Comparison of ENCODE assay signal across 22 cellular contexts in genomic region chr21:27819299-27819698, GRCh38.
"Had no signal": no experiment of that assay in that cellular context is flagged by ENCODE, and none has a peak within 500 bp of the region (broad histone marks: within the 10 kb centered on the region; RNA-seq: fewer than 3 reads in every experiment).

No MANE protein-coding gene starts in this region.

- H3K9me3 ChIP-seq: gastrocnemius medialis, heart right ventricle had no signal

- H3K4me3 ChIP-seq: dorsolateral prefrontal cortex, gastrocnemius medialis, heart right ventricle, skin epidermis had no signal

- DNase-seq: activated B cell treated with CpG ODN at 0.5 μM for 24 hours; activated CD4-positive, alpha-beta memory T cell treated with anti-CD3 and anti-CD28 coated beads, Interleukin-2, amount 10 ng/mL, durations not matched to agents 7 days and 5 days; activated CD4-positive, alpha-beta T cell treated with anti-CD3 and anti-CD28 coated beads for 48 hours; activated naive CD4-positive, alpha-beta T cell; activated naive CD8-positive, alpha-beta T cell treated with anti-CD3 and anti-CD28 coated beads for 36 hours; activated T-cell treated with anti-CD3 and anti-CD28 coated beads, Interleukin-2, amount 50 U/mL, for 1 hour; amygdala; caudate nucleus; dorsolateral prefrontal cortex; gastrocnemius medialis; heart right ventricle; nephron progenitor cell; nucleus accumbens; posterior cingulate gyrus; retina; stimulated activated CD4-positive, alpha-beta T cell treated with anti-CD3 and anti-CD28 coated beads, Interleukin-15, amount 100 ng/mL, for 24 hours; stimulated activated CD4-positive, alpha-beta T cell treated with anti-CD3 and anti-CD28 coated beads, Interleukin-4, amount 100 ng/mL, for 1 hour; T-helper 1 cell; T-helper 9 cell had no signal

- H3K9me3 Mint-ChIP-seq: activated CD4-positive, alpha-beta memory T cell treated with anti-CD3 and anti-CD28 coated beads, Interleukin-2, amount 10 ng/mL, durations not matched to agents 7 days and 5 days; activated naive CD8-positive, alpha-beta T cell treated with anti-CD3 and anti-CD28 coated beads for 36 hours; nephron progenitor cell had no signal

- ATAC-seq: activated T-helper 17 cell treated with anti-CD3 and anti-CD28 coated beads, Interleukin-2, amount 50 U/mL, for 72 hours; gastrocnemius medialis; heart right ventricle; stimulated activated effector memory CD8-positive, alpha-beta T cell treated with anti-CD3 and anti-CD28 coated beads, Interleukin-12 subunit alpha, Interleukin-12 subunit beta, amount 100 ng/mL, for 72 hours had no signal

- H3K36me3 Mint-ChIP-seq: activated naive CD8-positive, alpha-beta T cell treated with anti-CD3 and anti-CD28 coated beads for 36 hours; stimulated activated effector memory CD8-positive, alpha-beta T cell treated with anti-CD3 and anti-CD28 coated beads, Interleukin-12 subunit alpha, Interleukin-12 subunit beta, amount 100 ng/mL, for 72 hours had no signal

- H3K27ac Mint-ChIP-seq: activated B cell treated with CpG ODN at 0.5 μM for 24 hours; activated CD4-positive, alpha-beta memory T cell treated with anti-CD3 and anti-CD28 coated beads, Interleukin-2, amount 10 ng/mL, durations not matched to agents 7 days and 5 days; activated naive CD8-positive, alpha-beta T cell treated with anti-CD3 and anti-CD28 coated beads for 36 hours; activated T-helper 17 cell treated with anti-CD3 and anti-CD28 coated beads, Interleukin-2, amount 50 U/mL, for 72 hours; stimulated activated effector memory CD8-positive, alpha-beta T cell treated with anti-CD3 and anti-CD28 coated beads, Interleukin-12 subunit alpha, Interleukin-12 subunit beta, amount 100 ng/mL, for 72 hours had no signal

- H3K4me3 Mint-ChIP-seq: activated B cell treated with CpG ODN at 0.5 μM for 24 hours; activated CD4-positive, alpha-beta memory T cell treated with anti-CD3 and anti-CD28 coated beads, Interleukin-2, amount 10 ng/mL, durations not matched to agents 7 days and 5 days; activated naive CD8-positive, alpha-beta T cell treated with anti-CD3 and anti-CD28 coated beads for 36 hours; activated T-helper 17 cell treated with anti-CD3 and anti-CD28 coated beads, Interleukin-2, amount 50 U/mL, for 72 hours; nephron progenitor cell; stimulated activated effector memory CD8-positive, alpha-beta T cell treated with anti-CD3 and anti-CD28 coated beads, Interleukin-12 subunit alpha, Interleukin-12 subunit beta, amount 100 ng/mL, for 72 hours had no signal

- H3K27ac ChIP-seq: skin epidermis had no signal

- H3K4me1 Mint-ChIP-seq: activated B cell treated with CpG ODN at 0.5 μM for 24 hours; activated CD4-positive, alpha-beta memory T cell treated with anti-CD3 and anti-CD28 coated beads, Interleukin-2, amount 10 ng/mL, durations not matched to agents 7 days and 5 days; activated naive CD8-positive, alpha-beta T cell treated with anti-CD3 and anti-CD28 coated beads for 36 hours; activated T-helper 17 cell treated with anti-CD3 and anti-CD28 coated beads, Interleukin-2, amount 50 U/mL, for 72 hours; stimulated activated effector memory CD8-positive, alpha-beta T cell treated with anti-CD3 and anti-CD28 coated beads, Interleukin-12 subunit alpha, Interleukin-12 subunit beta, amount 100 ng/mL, for 72 hours had no signal

- H3K27me3 Mint-ChIP-seq: activated B cell treated with CpG ODN at 0.5 μM for 24 hours; activated CD4-positive, alpha-beta memory T cell treated with anti-CD3 and anti-CD28 coated beads, Interleukin-2, amount 10 ng/mL, durations not matched to agents 7 days and 5 days; activated naive CD8-positive, alpha-beta T cell treated with anti-CD3 and anti-CD28 coated beads for 36 hours; activated T-helper 17 cell treated with anti-CD3 and anti-CD28 coated beads, Interleukin-2, amount 50 U/mL, for 72 hours had no signal

- H3K36me3 ChIP-seq: gastrocnemius medialis, heart right ventricle had no signal

- H3K27me3 ChIP-seq: dorsolateral prefrontal cortex, gastrocnemius medialis, heart right ventricle had no signal
